8 cellular contexts compared by ENCODE assay signal in genomic region chr1:161158316-161159016, GRCh38. TPM values are rescaled to one million over a fixed set of nuclear protein-coding genes. Genes with fewer than 3 reads are reported as not detected.
DNase-seq lines count a peak whose midpoint lies in the region; ATAC-seq, FAIRE-seq and TF ChIP-seq lines count a peak whose summit lies in the region.

No MANE protein-coding gene starts in this region.

- CTCF ChIA-PET in A549 (lab: Yijun Ruan, JAX), result interaction anchor here (0.7 to 7.9 kb wide), 12 partner anchors 8 to 169 kb away, joined by 3 to 59 read pairs (median 6); partner anchors contain the start of genes DEDD and PPOX

- peaks cover 53% of the 10 kb centered on the region for H3K36me3 ChIP-seq in mesodermal cell (ENCODE audit: control insufficient read depth, insufficient read depth, low read length)

- FAIRE-seq in A549 (lab: Jason Lieb, UNC), result no peak

- H3K27ac ChIP-seq in A549 (peak overlapping the region; percentile 98), mesodermal cell (ENCODE audit: low read depth, low read length, severe bottlenecking) (peak overlapping the region; percentile 68)

- DNase-seq in A549 (ENCODE audit: low read depth in 1 of 2, low spot score in 1 of 2) (no peak), Kasumi-1 (lab: John Stamatoyannopoulos, UW) (no peak)

- TF ChIP-seq POLR2A in A549 (IDR thresholded peaks at IDR 0.05; ENCODE audit: low read length), result no peak
- no peak for TF ChIP-seq POLR2A in GM18505 (IDR thresholded peaks at IDR 0.05; ENCODE audit: borderline replicate concordance, extremely low read depth, insufficient read depth, insufficient read length)

- peaks cover 14% of the 10 kb centered on the region for H3K27me3 Mint-ChIP-seq in brain

- H3K9me3 ChIP-seq in A549, result no peaks in the 10 kb centered on the region
- no peaks in the 10 kb centered on the region for H3K9me3 ChIP-seq in mesodermal cell (ENCODE audit: control insufficient read depth, low read length)

- no peak; a peak in 1 of 6 replicates for ATAC-seq in A549
- peak; percentile 3 for ATAC-seq in HG03432 (IDR thresholded peaks at IDR 0.05; ENCODE audit: unreplicated experiment)
- no peak for ATAC-seq in HG03139 (IDR thresholded peaks at IDR 0.05; ENCODE audit: unreplicated experiment)
- ATAC-seq in GM18502 (IDR thresholded peaks at IDR 0.05; ENCODE audit: poor library complexity, unreplicated experiment), result no peak
- no peak for ATAC-seq in GM18505 (IDR thresholded peaks at IDR 0.05; ENCODE audit: unreplicated experiment)

- H3K9me3 Mint-ChIP-seq in brain, result peaks cover 0 to 2% (median 0%) of the 10 kb centered on the region in 5 experiments

- no peak for TF ChIP-seq RAD21 in A549 (conservative IDR thresholded peaks at IDR 0.05 in 1 of 2, IDR thresholded peaks at IDR 0.05 in 1 of 2)

- TF ChIP-seq CTCF in A549 (IDR thresholded peaks at IDR 0.05) (no peak), brain (conservative IDR thresholded peaks at IDR 0.05) (no peak)

- H3K36me3 Mint-ChIP-seq in brain, result peaks cover 22% of the 10 kb centered on the region

- peak overlapping the region; percentile 90 to 93 (median 92) for H3K4me3 Mint-ChIP-seq in brain

- peaks cover 67% of the 10 kb centered on the region for H3K4me1 Mint-ChIP-seq in brain

- peak overlapping the region; percentile 94 to 98 (median 96) for H3K27ac Mint-ChIP-seq in brain

- POLR2A ChIA-PET in A549 (lab: Yijun Ruan, JAX), result interaction anchor here (0.5 to 1.5 kb wide), 3 partner anchors 7 to 147 kb away, joined by 3 to 5 read pairs (median 3); partner anchors contain the start of gene PPOX

- TF ChIP-seq EP300 in A549 (IDR thresholded peaks at IDR 0.05), result no peak

- H3K4me1 ChIP-seq in A549 (peaks cover 14% of the 10 kb centered on the region), mesodermal cell (ENCODE audit: control insufficient read depth, insufficient read depth, low read length, poor library complexity, severe bottlenecking) (peaks cover 4% of the 10 kb centered on the region)

- peak overlapping the region; percentile 97 for H3K4me3 ChIP-seq in A549
- H3K4me3 ChIP-seq in mesodermal cell (ENCODE audit: extremely low read depth, insufficient read depth, low read length, poor library complexity, severe bottlenecking), result peak overlapping the region; percentile 82

- H3K4me2 ChIP-seq in A549, result peak overlapping the region; percentile 87

- 46% methylated on average over 9 of the region's 9 CpGs for WGBS in A549 (ENCODE audit: missing lambda C conversion rate)
- WGBS in mesodermal cell (ENCODE audit: insufficient coverage in 2 of 2), 2 experiments, result 82 to 96% methylated on average over 3 to 7 of the region's 9 CpGs

TF ChIP-seq in A549, 52 proteins besides CTCF, POLR2A, EP300 and RAD21:
- no peak for TF ChIP-seq BCL3 (IDR thresholded peaks at IDR 0.05)
- TF ChIP-seq FOSB (CRISPR knock-in tag; IDR thresholded peaks at IDR 0.05), result no peak
- no peak for TF ChIP-seq CHD4 (IDR thresholded peaks at IDR 0.05; ENCODE audit: borderline replicate concordance)
- no peak for TF ChIP-seq CEBPB (IDR thresholded peaks at IDR 0.05)
- TF ChIP-seq RNF2 (IDR thresholded peaks at IDR 0.05; ENCODE audit: borderline replicate concordance, low read depth), result no peak
- TF ChIP-seq FOSL2 (IDR thresholded peaks at IDR 0.05), result no peak
- TF ChIP-seq FOSL2 (CRISPR knock-in tag; IDR thresholded peaks at IDR 0.05), result no peak

RNA-seq across cellular contexts. Expression of gene USP21, which starts 0.8 kb away (rescaled TPM):
- 22.6 and 26.3 TPM in 2 replicates for polyA plus RNA-seq in A549 (2011; rRNA removed)
- 30.2 and 37.9 TPM in 2 replicates for polyA plus RNA-seq in A549 (2012; cell fraction: cytosol; rRNA removed)
- 85.4 and 101 TPM in 2 replicates for polyA plus RNA-seq in A549 (2012; cell fraction: nucleus; rRNA removed)
- polyA plus RNA-seq in A549 (2017; fragmentation: RNase III; extraction: RNeasy Plus Mini Kit Qiagen cat#74134 plus additional on column Dnase treatment), result 21.8 to 23.8 TPM (median 23.6 TPM) in 3 replicates
- polyA minus RNA-seq in A549 (2011; rRNA and poly(A)+ RNA removed), result 22.4 and 26.0 TPM in 2 replicates
- polyA plus RNA-seq in brain (ENCODE audit: insufficient read depth, low read depth, low replicate concordance), result 46.7 TPM
- polyA plus RNA-seq in mesodermal cell (2013, experiment 1 of 2), result 32.7 TPM
- 29.0 TPM for polyA plus RNA-seq in mesodermal cell (2013, experiment 2 of 2)

RNA-seq across cellular contexts. Expression of gene UFC1, which starts 4.7 kb away (rescaled TPM):
- polyA plus RNA-seq in A549 (2011; rRNA removed) (110 and 115 TPM in 2 replicates), A549 (2017; fragmentation: RNase III; extraction: RNeasy Plus Mini Kit Qiagen cat#74134 plus additional on column Dnase treatment) (149 to 153 TPM (median 150 TPM) in 3 replicates), brain (ENCODE audit: insufficient read depth, low read depth, low replicate concordance) (142 TPM)
- 70.5 and 81.9 TPM in 2 replicates for polyA plus RNA-seq in A549 (2012; cell fraction: cytosol; rRNA removed)
- polyA plus RNA-seq in A549 (2012; cell fraction: nucleus; rRNA removed), result 26.5 and 34.9 TPM in 2 replicates
- 50.4 and 54.5 TPM in 2 replicates for polyA minus RNA-seq in A549 (2011; rRNA and poly(A)+ RNA removed)
- polyA plus RNA-seq in mesodermal cell (2013, experiment 1 of 2), result 81.7 TPM
- polyA plus RNA-seq in mesodermal cell (2013, experiment 2 of 2), result 88.0 TPM

RNA-seq across cellular contexts. Expression of gene PPOX, which starts 7.8 kb away (rescaled TPM):
- polyA plus RNA-seq in A549 (2011; rRNA removed) (13.8 and 16.4 TPM in 2 replicates), A549 (2017; fragmentation: RNase III; extraction: RNeasy Plus Mini Kit Qiagen cat#74134 plus additional on column Dnase treatment) (13.5 to 16.1 TPM (median 14.1 TPM) in 3 replicates), brain (ENCODE audit: insufficient read depth, low read depth, low replicate concordance) (25.7 TPM)
- polyA plus RNA-seq in A549 (2012; cell fraction: cytosol; rRNA removed), result 14.2 and 17.6 TPM in 2 replicates
- 50.6 and 54.8 TPM in 2 replicates for polyA plus RNA-seq in A549 (2012; cell fraction: nucleus; rRNA removed)
- 14.8 and 18.4 TPM in 2 replicates for polyA minus RNA-seq in A549 (2011; rRNA and poly(A)+ RNA removed)
- 31.7 TPM for polyA plus RNA-seq in mesodermal cell (2013, experiment 1 of 2)
- polyA plus RNA-seq in mesodermal cell (2013, experiment 2 of 2), result 20.6 TPM

RNA-seq across cellular contexts. Expression of gene B4GALT3, which starts 18.8 kb away (rescaled TPM):
- polyA plus RNA-seq in A549 (2011; rRNA removed) (25.3 and 31.4 TPM in 2 replicates), A549 (2017; fragmentation: RNase III; extraction: RNeasy Plus Mini Kit Qiagen cat#74134 plus additional on column Dnase treatment) (23.3 to 26.7 TPM (median 25.5 TPM) in 3 replicates), brain (ENCODE audit: insufficient read depth, low read depth, low replicate concordance) (52.8 TPM)
- 35.0 and 40.9 TPM in 2 replicates for polyA plus RNA-seq in A549 (2012; cell fraction: cytosol; rRNA removed)
- 51.5 and 54.2 TPM in 2 replicates for polyA plus RNA-seq in A549 (2012; cell fraction: nucleus; rRNA removed)
- polyA minus RNA-seq in A549 (2011; rRNA and poly(A)+ RNA removed), result 19.1 and 20.1 TPM in 2 replicates
- 46.1 TPM for polyA plus RNA-seq in mesodermal cell (2013, experiment 1 of 2)
- polyA plus RNA-seq in mesodermal cell (2013, experiment 2 of 2), result 41.4 TPM

RNA-seq across cellular contexts. Expression of gene DEDD, which starts 26.0 kb away (rescaled TPM):
- polyA plus RNA-seq in A549 (2011; rRNA removed) (35.9 and 38.4 TPM in 2 replicates), A549 (2017; fragmentation: RNase III; extraction: RNeasy Plus Mini Kit Qiagen cat#74134 plus additional on column Dnase treatment) (20.5 to 25.9 TPM (median 25.3 TPM) in 3 replicates), brain (ENCODE audit: insufficient read depth, low read depth, low replicate concordance) (42.0 TPM)
- 41.2 and 47.2 TPM in 2 replicates for polyA plus RNA-seq in A549 (2012; cell fraction: cytosol; rRNA removed)
- polyA plus RNA-seq in A549 (2012; cell fraction: nucleus; rRNA removed), result 40.8 and 45.2 TPM in 2 replicates
- polyA minus RNA-seq in A549 (2011; rRNA and poly(A)+ RNA removed), result 54.6 and 75.4 TPM in 2 replicates
- 35.7 TPM for polyA plus RNA-seq in mesodermal cell (2013, experiment 1 of 2)
- polyA plus RNA-seq in mesodermal cell (2013, experiment 2 of 2), result 30.6 TPM
